ENCODE assay signal across 8 cellular contexts in genomic region chr1:212699104-212699838, GRCh38. TPM values are rescaled to one million over a fixed set of nuclear protein-coding genes. Genes with fewer than 3 reads are reported as not detected.
A peak's percentile ranks its signal among the peaks of the same experiment; 100 is the strongest.
DNase-seq lines count a peak whose midpoint lies in the region; ATAC-seq, FAIRE-seq and TF ChIP-seq lines count a peak whose summit lies in the region.

No MANE protein-coding gene starts in this region.

- peaks cover 15% of the 10 kb centered on the region for H3K27me3 ChIP-seq in DND-41 (ENCODE audit: insufficient read depth, low read length, poor library complexity)

- H3K27ac ChIP-seq in DND-41 (ENCODE audit: low read length) (no peak overlapping the region), kidney (ENCODE audit: low read depth in 2 of 2, low read length in 2 of 2) (no peak overlapping the region)

- ATAC-seq in DND-41 (ENCODE audit: insufficient read depth, low read depth) = peak; percentile 83
- ATAC-seq in GM21717 (IDR thresholded peaks at IDR 0.05; ENCODE audit: unreplicated experiment) = peak; percentile 58

- peaks cover 25% of the 10 kb centered on the region for H3K4me1 ChIP-seq in DND-41 (ENCODE audit: insufficient read depth, low read length)
- H3K4me1 ChIP-seq in kidney (ENCODE audit: control insufficient read depth in 1 of 2, insufficient read depth in 1 of 2, low read depth in 1 of 2, low read length in 2 of 2) = peaks cover 0 to 4% of the 10 kb centered on the region in 2 donors

- H3K9ac ChIP-seq in DND-41 (ENCODE audit: low read depth, low read length) (peak overlapping the region; percentile 64), kidney (ENCODE audit: low read length in 2 of 2) (no peak overlapping the region)

- DNase-seq in DND-41 = peak; percentile 51
- peak; percentile 32 for DNase-seq in LHCN-M2 (ENCODE audit: low read depth)
- peak; percentile 14 to 79 (median 26) for DNase-seq in T-helper 2 cell
- DNase-seq in MCF 10A (ENCODE audit: unreplicated experiment) = peak; percentile 59
- peak; percentile 84 for DNase-seq in kidney
- peak; percentile 24 for DNase-seq in stimulated activated CD4-positive, alpha-beta T cell treated with anti-CD3 and anti-CD28 coated beads, Interleukin-2, amount 100 ng/mL, for 4 hours (ENCODE audit: low read depth)
- DNase-seq in GM12892 (ENCODE audit: insufficient read length) = no peak

- H3K27me3 Mint-ChIP-seq in MCF 10A (ENCODE audit: insufficient read depth, unreplicated experiment) = peaks cover 61% of the 10 kb centered on the region

- H3K36me3 ChIP-seq in DND-41 (ENCODE audit: insufficient read depth, low read length) (0 out of 2 replicates have a peak, but pooled peaks cover 2% of the 10 kb centered on the region), kidney (ENCODE audit: control insufficient read depth in 1 of 2, insufficient read depth in 2 of 2, low read length in 2 of 2) (no peaks in the 10 kb centered on the region)

- FAIRE-seq in kidney (lab: Jason Lieb, UNC) (no peak), GM12892 (lab: Jason Lieb, UNC) (no peak)

- peaks cover 12% of the 10 kb centered on the region for H3K4me1 Mint-ChIP-seq in MCF 10A (ENCODE audit: insufficient read depth, unreplicated experiment)

- H3K4me2 ChIP-seq in DND-41 (ENCODE audit: insufficient read depth, low read length) = peak overlapping the region; percentile 88

- TF ChIP-seq CTCF in DND-41 (IDR thresholded peaks at IDR 0.05; ENCODE audit: borderline replicate concordance, extremely low read depth, low read length, poor library complexity, severe bottlenecking) (peak; percentile 69), MCF 10A (IDR thresholded peaks at IDR 0.05; ENCODE audit: unreplicated experiment) (peak; percentile 91), kidney (IDR thresholded peaks at IDR 0.05; ENCODE audit: borderline replicate concordance, extremely low read depth, insufficient read depth) (peak; percentile 31)

- H3K4me3 ChIP-seq in DND-41 (ENCODE audit: low read depth in 1 of 2, low read length in 2 of 2) = peak overlapping the region; percentile 28 to 75; a peak in 3 of 4 replicates
- peak overlapping the region; percentile 23 to 47 for H3K4me3 ChIP-seq in kidney (ENCODE audit: low read length in 2 of 2)

- peak overlapping the region; percentile 71 for H3K4me3 Mint-ChIP-seq in MCF 10A (ENCODE audit: unreplicated experiment)

- CTCF ChIA-PET in MCF 10A (lab: Yijun Ruan, JAX) = interaction anchor here (0.6 to 2.4 kb wide), 11 partner anchors 9 to 311 kb away, joined by 3 to 8 read pairs (median 3); partner anchors contain the start of genes NSL1, PACC1 and TATDN3

- no peaks in the 10 kb centered on the region for H3K79me2 ChIP-seq in DND-41 (ENCODE audit: insufficient read depth, low read length)

- intact Hi-C loops in MCF 10A (cut with micrococcal nuclease) (loop anchor here (1.0 to 2.0 kb wide), 3 partner anchors 32 to 83 kb away; no protein-coding TSS in a partner anchor), kidney (cut with DNase I) (no loop called here)

- H2AFZ ChIP-seq in DND-41 (ENCODE audit: low read depth, low read length) = peak overlapping the region; percentile 90

- H3K36me3 Mint-ChIP-seq in MCF 10A (ENCODE audit: insufficient read depth, unreplicated experiment) = no peaks in the 10 kb centered on the region

- H3K9me3 Mint-ChIP-seq in MCF 10A (ENCODE audit: unreplicated experiment) = no peaks in the 10 kb centered on the region

- BruUV-seq in MCF 10A (replicated peaks; lab: Mats Ljungman, UMichigan) = no TSS peak

- H3K9me3 ChIP-seq in DND-41 (ENCODE audit: insufficient read depth, low read length, severe bottlenecking) (no peaks in the 10 kb centered on the region), kidney (ENCODE audit: control insufficient read depth in 1 of 2, low read length in 2 of 2) (no peaks in the 10 kb centered on the region)

- H4K20me1 ChIP-seq in DND-41 (ENCODE audit: insufficient read depth, low read length) = no peaks in the 10 kb centered on the region

- TF ChIP-seq POLR2A in GM12892 (IDR thresholded peaks at IDR 0.05; ENCODE audit: low read depth, low read length) = no peak

- POLR2A ChIA-PET in MCF 10A (lab: Yijun Ruan, JAX) = interaction anchor here (0.7 to 1.9 kb wide), 4 partner anchors 9 to 87 kb away, joined by 3 to 6 read pairs (median 3); no protein-coding TSS in a partner anchor

- H3K27ac Mint-ChIP-seq in MCF 10A (ENCODE audit: low read depth, unreplicated experiment) = no peak overlapping the region

RNA-seq across cellular contexts. Expression of gene BATF3, which starts 0.4 kb away (rescaled TPM):
- total RNA-seq in LHCN-M2 (2014; rRNA removed) (1.3 and 5.1 TPM in 2 replicates), MCF 10A (2022) (0.96 and 1.5 TPM in 2 replicates), kidney (6.5 TPM)
- polyA plus RNA-seq in LHCN-M2 (2012) = 1.3 TPM
- polyA plus RNA-seq in kidney (ENCODE audit: insufficient read depth, low read depth, low replicate concordance) = 3.3 TPM
- polyA plus RNA-seq in GM12892 (2012; ENCODE audit: missing spikeins) = 12.8 TPM

Comparison
In these comparisons a context has a peak if more than half of its experiments do, and no peak if none do; other contexts are left out.
1. CTCF ChIP-seq: peak in every context shown above with its lines; median percentile 91 in MCF 10A; 69 in DND-41; 31 in kidney.